Comparison of ENCODE assay signal across 1 cellular context in the genomic region with DNA sequence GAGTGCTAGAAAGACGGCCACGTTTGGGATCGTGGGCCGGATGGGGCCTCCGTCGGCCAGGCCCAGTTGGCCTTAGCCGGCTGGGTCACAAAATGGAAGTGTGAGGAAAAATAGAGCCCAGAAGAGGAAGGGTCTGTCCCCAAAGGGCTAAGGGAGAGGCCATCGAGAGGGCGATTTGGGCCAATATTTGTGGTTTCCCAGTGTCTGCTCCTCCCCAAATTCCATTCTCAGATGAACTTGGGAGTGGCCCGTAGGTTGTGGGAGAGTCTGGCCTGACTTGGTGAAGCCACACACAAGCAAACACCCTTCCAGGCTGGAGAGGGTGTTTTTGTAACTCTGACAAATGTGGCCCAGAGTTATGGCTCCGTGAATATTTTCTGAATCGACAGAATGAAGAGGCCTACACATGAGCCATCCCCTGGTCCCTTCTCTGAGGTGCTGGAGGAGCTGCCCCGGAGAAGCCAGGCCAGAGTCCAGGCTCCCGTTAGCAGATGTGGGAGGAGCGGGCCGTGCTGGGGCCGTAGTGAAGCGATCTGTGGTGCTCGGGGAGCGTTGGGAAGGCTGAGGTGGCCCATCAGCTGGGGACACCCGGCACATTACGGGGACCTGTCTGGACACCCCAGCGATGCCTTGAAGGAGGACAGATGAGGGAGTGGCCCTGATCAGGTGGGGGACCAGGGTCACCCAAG.
TF ChIP-seq lines count a peak whose summit lies in the region.

No MANE protein-coding gene starts in this region.

TF ChIP-seq in HEK293, 187 proteins besides CTCF, POLR2A, EP300 and RAD21 (continued from another document and continues in another):
- no peak for TF ChIP-seq ZBTB11 (tag by site-specific recombination; conservative IDR thresholded peaks at IDR 0.05; ENCODE audit: low read depth)
- TF ChIP-seq ZNF600 (tag by site-specific recombination; IDR thresholded peaks at IDR 0.05), result peak; percentile 71
- TF ChIP-seq GLIS2 (tag by site-specific recombination; IDR thresholded peaks at IDR 0.05), result peak; percentile 50
- no peak for TF ChIP-seq ZNF223 (tag by site-specific recombination; IDR thresholded peaks at IDR 0.05)
- TF ChIP-seq ZNF146 (tag by site-specific recombination; IDR thresholded peaks at IDR 0.05), result no peak
- TF ChIP-seq WT1 (tag by site-specific recombination; IDR thresholded peaks at IDR 0.05), result peak; percentile 82
- TF ChIP-seq SALL2 (tag by site-specific recombination; IDR thresholded peaks at IDR 0.05; ENCODE audit: borderline replicate concordance), result no peak
- no peak for TF ChIP-seq ZNF214 (tag by site-specific recombination; IDR thresholded peaks at IDR 0.05; ENCODE audit: borderline replicate concordance)
- no peak for TF ChIP-seq ZNF2 (tag by site-specific recombination; IDR thresholded peaks at IDR 0.05)
- TF ChIP-seq ZNF529 (tag by site-specific recombination; IDR thresholded peaks at IDR 0.05; ENCODE audit: insufficient replicate concordance), result no peak
- 0 out of 2 replicates have a peak, but pooled peaks have one; percentile 31 for TF ChIP-seq ZFP37 (tag by site-specific recombination; IDR thresholded peaks at IDR 0.05)
- TF ChIP-seq, protein P1, sequence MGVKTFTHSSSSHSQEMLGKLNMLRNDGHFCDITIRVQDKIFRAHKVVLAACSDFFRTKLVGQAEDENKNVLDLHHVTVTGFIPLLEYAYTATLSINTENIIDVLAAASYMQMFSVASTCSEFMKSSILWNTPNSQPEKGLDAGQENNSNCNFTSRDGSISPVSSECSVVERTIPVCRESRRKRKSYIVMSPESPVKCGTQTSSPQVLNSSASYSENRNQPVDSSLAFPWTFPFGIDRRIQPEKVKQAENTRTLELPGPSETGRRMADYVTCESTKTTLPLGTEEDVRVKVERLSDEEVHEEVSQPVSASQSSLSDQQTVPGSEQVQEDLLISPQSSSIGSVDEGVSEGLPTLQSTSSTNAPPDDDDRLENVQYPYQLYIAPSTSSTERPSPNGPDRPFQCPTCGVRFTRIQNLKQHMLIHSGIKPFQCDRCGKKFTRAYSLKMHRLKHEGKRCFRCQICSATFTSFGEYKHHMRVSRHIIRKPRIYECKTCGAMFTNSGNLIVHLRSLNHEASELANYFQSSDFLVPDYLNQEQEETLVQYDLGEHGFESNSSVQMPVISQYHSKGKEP (tag by site-specific recombination; IDR thresholded peaks at IDR 0.05), result no peak
- no peak for TF ChIP-seq ZNF398 (tag by site-specific recombination; IDR thresholded peaks at IDR 0.05)
- no peak for TF ChIP-seq ZNF558 (tag by site-specific recombination; IDR thresholded peaks at IDR 0.05)
- TF ChIP-seq EGR2 (tag by site-specific recombination; IDR thresholded peaks at IDR 0.05; ENCODE audit: low read depth), result 0 out of 2 replicates have a peak, but pooled peaks have one; percentile 10
- no peak for TF ChIP-seq ZNF658 (tag by site-specific recombination; IDR thresholded peaks at IDR 0.05)
- TF ChIP-seq ZNF843 (tag by site-specific recombination; IDR thresholded peaks at IDR 0.05), result no peak
- TF ChIP-seq ZNF16 (tag by site-specific recombination; IDR thresholded peaks at IDR 0.05; ENCODE audit: low read depth), result no peak
- peak; percentile 49 for TF ChIP-seq ZNF335 (tag by site-specific recombination; conservative IDR thresholded peaks at IDR 0.05)
- no peak for TF ChIP-seq OSR2 (tag by site-specific recombination; IDR thresholded peaks at IDR 0.05)
- TF ChIP-seq ZNF311 (tag by site-specific recombination; IDR thresholded peaks at IDR 0.05; ENCODE audit: borderline replicate concordance), result no peak
- TF ChIP-seq ZNF426 (tag by site-specific recombination; IDR thresholded peaks at IDR 0.05), result no peak
- TF ChIP-seq ZNF488 (tag by site-specific recombination; IDR thresholded peaks at IDR 0.05), result no peak
- no peak for TF ChIP-seq ZNF548 (tag by site-specific recombination; IDR thresholded peaks at IDR 0.05)
- peak; percentile 26 for TF ChIP-seq SP3 (tag by site-specific recombination; IDR thresholded peaks at IDR 0.05)
- TF ChIP-seq ZNF518A (tag by site-specific recombination; conservative IDR thresholded peaks at IDR 0.05; ENCODE audit: low read depth), result no peak
- no peak for TF ChIP-seq ZNF596 (tag by site-specific recombination; IDR thresholded peaks at IDR 0.05)
- TF ChIP-seq, protein P2, sequence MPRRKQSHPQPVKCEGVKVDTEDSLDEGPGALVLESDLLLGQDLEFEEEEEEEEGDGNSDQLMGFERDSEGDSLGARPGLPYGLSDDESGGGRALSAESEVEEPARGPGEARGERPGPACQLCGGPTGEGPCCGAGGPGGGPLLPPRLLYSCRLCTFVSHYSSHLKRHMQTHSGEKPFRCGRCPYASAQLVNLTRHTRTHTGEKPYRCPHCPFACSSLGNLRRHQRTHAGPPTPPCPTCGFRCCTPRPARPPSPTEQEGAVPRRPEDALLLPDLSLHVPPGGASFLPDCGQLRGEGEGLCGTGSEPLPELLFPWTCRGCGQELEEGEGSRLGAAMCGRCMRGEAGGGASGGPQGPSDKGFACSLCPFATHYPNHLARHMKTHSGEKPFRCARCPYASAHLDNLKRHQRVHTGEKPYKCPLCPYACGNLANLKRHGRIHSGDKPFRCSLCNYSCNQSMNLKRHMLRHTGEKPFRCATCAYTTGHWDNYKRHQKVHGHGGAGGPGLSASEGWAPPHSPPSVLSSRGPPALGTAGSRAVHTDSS (tag by site-specific recombination; IDR thresholded peaks at IDR 0.05), result no peak
- TF ChIP-seq KLF8 (tag by site-specific recombination; IDR thresholded peaks at IDR 0.05), result peak; percentile 60; the same call in 1 of the 2 replicates
- TF ChIP-seq YY2 (tag by site-specific recombination; IDR thresholded peaks at IDR 0.05), result no peak
- TF ChIP-seq ZEB2 (tag by site-specific recombination; IDR thresholded peaks at IDR 0.05), result no peak
- TF ChIP-seq, protein P3, sequence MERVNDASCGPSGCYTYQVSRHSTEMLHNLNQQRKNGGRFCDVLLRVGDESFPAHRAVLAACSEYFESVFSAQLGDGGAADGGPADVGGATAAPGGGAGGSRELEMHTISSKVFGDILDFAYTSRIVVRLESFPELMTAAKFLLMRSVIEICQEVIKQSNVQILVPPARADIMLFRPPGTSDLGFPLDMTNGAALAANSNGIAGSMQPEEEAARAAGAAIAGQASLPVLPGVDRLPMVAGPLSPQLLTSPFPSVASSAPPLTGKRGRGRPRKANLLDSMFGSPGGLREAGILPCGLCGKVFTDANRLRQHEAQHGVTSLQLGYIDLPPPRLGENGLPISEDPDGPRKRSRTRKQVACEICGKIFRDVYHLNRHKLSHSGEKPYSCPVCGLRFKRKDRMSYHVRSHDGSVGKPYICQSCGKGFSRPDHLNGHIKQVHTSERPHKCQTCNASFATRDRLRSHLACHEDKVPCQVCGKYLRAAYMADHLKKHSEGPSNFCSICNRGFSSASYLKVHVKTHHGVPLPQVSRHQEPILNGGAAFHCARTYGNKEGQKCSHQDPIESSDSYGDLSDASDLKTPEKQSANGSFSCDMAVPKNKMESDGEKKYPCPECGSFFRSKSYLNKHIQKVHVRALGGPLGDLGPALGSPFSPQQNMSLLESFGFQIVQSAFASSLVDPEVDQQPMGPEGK (tag by site-specific recombination; IDR thresholded peaks at IDR 0.05), result peak; percentile 37; the same call in 1 of the 2 replicates
- no peak for TF ChIP-seq ZNF202 (tag by site-specific recombination; IDR thresholded peaks at IDR 0.05; ENCODE audit: borderline replicate concordance)
- TF ChIP-seq ZNF777 (tag by site-specific recombination; IDR thresholded peaks at IDR 0.05; ENCODE audit: borderline replicate concordance), result no peak
- no peak for TF ChIP-seq ZNF473 (tag by site-specific recombination; IDR thresholded peaks at IDR 0.05)
- TF ChIP-seq ZNF555 (tag by site-specific recombination; conservative IDR thresholded peaks at IDR 0.05), result no peak
- TF ChIP-seq ZNF366 (tag by site-specific recombination; conservative IDR thresholded peaks at IDR 0.05), result no peak
- TF ChIP-seq ATF2 (tag by site-specific recombination; IDR thresholded peaks at IDR 0.05; ENCODE audit: low read depth), result no peak
- TF ChIP-seq ZNF530 (tag by site-specific recombination; IDR thresholded peaks at IDR 0.05; ENCODE audit: low read depth), result no peak
- TF ChIP-seq ZNF776 (tag by site-specific recombination; IDR thresholded peaks at IDR 0.05; ENCODE audit: borderline replicate concordance), result no peak
- no peak for TF ChIP-seq GLI4 (tag by site-specific recombination; IDR thresholded peaks at IDR 0.05)
- 0 out of 2 replicates have a peak, but pooled peaks have one; percentile 31 for TF ChIP-seq ZNF501 (tag by site-specific recombination; IDR thresholded peaks at IDR 0.05)
- no peak for TF ChIP-seq ZNF37A (tag by site-specific recombination; IDR thresholded peaks at IDR 0.05)
